Comparison of ENCODE assay signal across 20 cellular contexts in the genomic region with DNA sequence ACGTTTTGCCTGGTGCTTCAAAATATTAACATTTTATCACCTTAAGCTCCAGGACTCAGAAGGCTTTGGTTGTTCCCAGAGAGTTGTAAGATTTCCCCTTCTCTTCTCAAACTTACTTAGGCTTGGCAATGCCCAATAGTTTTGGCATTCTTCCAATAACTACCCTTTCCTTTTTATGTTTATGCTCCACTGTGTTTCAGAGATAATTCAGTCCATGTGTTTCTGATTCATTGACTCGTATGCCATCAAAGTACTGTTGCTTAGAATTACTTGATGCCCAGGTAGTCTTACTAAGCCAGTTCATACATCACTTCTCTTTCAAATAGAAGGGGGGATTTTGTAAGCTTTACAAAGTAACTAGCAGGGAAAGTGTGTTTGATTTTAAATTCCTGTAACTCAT.
A peak's percentile ranks its signal among the peaks of the same experiment; 100 is the strongest.
DNase-seq lines count a peak whose midpoint lies in the region; ATAC-seq, FAIRE-seq and TF ChIP-seq lines count a peak whose summit lies in the region.
"Had no signal": no experiment of that assay in that cellular context is flagged by ENCODE, and none has a peak within 500 bp of the region (broad histone marks: within the 10 kb centered on the region; RNA-seq: fewer than 3 reads in every experiment).

No MANE protein-coding gene starts in this region.

- DNase-seq in D721Med (ENCODE audit: insufficient read length, low spot score) = no peak
- DNase-seq in NCI-H446 treated with DMSO at 0.1 percent for 48 hours (lab: John Stamatoyannopoulos, UW) = peak; percentile 33
- peak; percentile 45 for DNase-seq in fibroblast of gingiva (ENCODE audit: low read depth)
- no peak for DNase-seq in effector memory CD8-positive, alpha-beta T cell
- DNase-seq in activated T-cell treated with anti-CD3 and anti-CD28 coated beads for 4 hours = no peak
- no peak for DNase-seq in MM.1S
- DNase-seq in neural progenitor cell (ENCODE audit: low spot score) = no peak
- DNase-seq: BE2C; CD8-positive, alpha-beta T cell; DMS153; GM23248; NCI-H2029; NCI-H526 treated with DMSO at 0.1 percent for 48 hours had no signal

- H3K27ac ChIP-seq in MM.1S (ENCODE audit: low read length) (no peak overlapping the region), neural progenitor cell (no peak overlapping the region)
- H3K27ac ChIP-seq: GM23248, SK-N-MC had no signal

- H3K4me1 ChIP-seq in MM.1S (ENCODE audit: low read length) (no peaks in the 10 kb centered on the region), neural progenitor cell (peaks cover 5% of the 10 kb centered on the region)
- H3K4me1 ChIP-seq: BE2C had no signal

- no peaks in the 10 kb centered on the region for H3F3A ChIP-seq in MM.1S (ENCODE audit: insufficient read depth, low read length)
- no peaks in the 10 kb centered on the region for H3F3A ChIP-seq in neural progenitor cell (ENCODE audit: low read depth)

- H3K27ac Mint-ChIP-seq in effector memory CD8-positive, alpha-beta T cell = no peak overlapping the region
- H3K27ac Mint-ChIP-seq in neural progenitor cell = no peak overlapping the region
- H3K27ac Mint-ChIP-seq: CD8-positive, alpha-beta T cell; IgD-negative memory B cell; T-helper 1 cell treated with Interleukin-12 subunit alpha and Interleukin-12 subunit beta and Interleukin-4 antibody, amounts not matched to agents 30 μg/mL and 1 μg/mL, for 36 hours had no signal

- FAIRE-seq in A204.1 (lab: Jason Lieb, UNC) (peak; percentile 94), D721Med (lab: Jason Lieb, UNC) (peak; percentile 35)
- FAIRE-seq: GM18507 had no signal

- H3K9me2 ChIP-seq in MM.1S (replicated peaks; ENCODE audit: insufficient read depth, low read length) = no peaks in the 10 kb centered on the region

- H3K4me3 ChIP-seq in MM.1S (ENCODE audit: low read length) (no peak overlapping the region), neural progenitor cell (no peak overlapping the region)
- H3K4me3 ChIP-seq: GM23248, SK-N-MC had no signal

- H3K4me2 ChIP-seq in MM.1S (ENCODE audit: low read depth, low read length) (no peak overlapping the region), neural progenitor cell (no peak overlapping the region)

- H3K9me3 ChIP-seq in MM.1S (replicated peaks; ENCODE audit: insufficient read depth, low read length) (no peaks in the 10 kb centered on the region), neural progenitor cell (ENCODE audit: low read depth) (no peaks in the 10 kb centered on the region)
- H3K9me3 ChIP-seq: BE2C had no signal

- H3K27me3 ChIP-seq in MM.1S (replicated peaks; ENCODE audit: insufficient read depth, low read length) = no peaks in the 10 kb centered on the region
- no peaks in the 10 kb centered on the region for H3K27me3 ChIP-seq in neural progenitor cell
- H3K27me3 ChIP-seq: BE2C had no signal

- TF ChIP-seq CTCF in D721Med (IDR thresholded peaks at IDR 0.05; ENCODE audit: insufficient read depth, missing control alignments) = no peak
- TF ChIP-seq CTCF in MM.1S (IDR thresholded peaks at IDR 0.05; ENCODE audit: low read length) = no peak
- TF ChIP-seq CTCF in neural progenitor cell (IDR thresholded peaks at IDR 0.05) = no peak

- H3K9ac ChIP-seq in MM.1S (ENCODE audit: low read length) = no peak overlapping the region
- H3K9ac ChIP-seq in neural progenitor cell = no peak overlapping the region
- H3K9ac ChIP-seq: GM23248 had no signal

- H3K36me3 ChIP-seq in MM.1S (replicated peaks; ENCODE audit: insufficient read depth, low read length) (no peaks in the 10 kb centered on the region), neural progenitor cell (no peaks in the 10 kb centered on the region)
- H3K36me3 ChIP-seq: BE2C had no signal

- no peak for ATAC-seq in effector memory CD8-positive, alpha-beta T cell (replicated peaks)
- ATAC-seq: CD8-positive, alpha-beta T cell; Panc1; Right ventricle myocardium inferior had no signal

- H4K20me1 ChIP-seq in MM.1S (ENCODE audit: insufficient read depth, low read length) (no peaks in the 10 kb centered on the region), neural progenitor cell (ENCODE audit: low read depth) (no peaks in the 10 kb centered on the region)

- no peak overlapping the region for H2AFZ ChIP-seq in MM.1S (ENCODE audit: low read length)
- H2AFZ ChIP-seq in neural progenitor cell (replicated peaks) = no peak overlapping the region
- H2AFZ ChIP-seq: GM23248 had no signal

- H3K79me2 ChIP-seq in MM.1S (ENCODE audit: low read length) = no peaks in the 10 kb centered on the region
- H3K79me2 ChIP-seq in neural progenitor cell (ENCODE audit: low read depth) = no peaks in the 10 kb centered on the region

- H3K9me3 Mint-ChIP-seq in effector memory CD8-positive, alpha-beta T cell = peaks cover 3 to 7% of the 10 kb centered on the region in 2 donors
- no peaks in the 10 kb centered on the region for H3K9me3 Mint-ChIP-seq in neural progenitor cell

- peaks cover 2% of the 10 kb centered on the region for H3K36me3 Mint-ChIP-seq in effector memory CD8-positive, alpha-beta T cell (ENCODE audit: insufficient read depth)
- H3K36me3 Mint-ChIP-seq in neural progenitor cell = no peaks in the 10 kb centered on the region
- H3K36me3 Mint-ChIP-seq: CD8-positive, alpha-beta T cell; IgD-negative memory B cell had no signal

- no peaks in the 10 kb centered on the region for H3K27me3 Mint-ChIP-seq in effector memory CD8-positive, alpha-beta T cell
- no peaks in the 10 kb centered on the region for H3K27me3 Mint-ChIP-seq in neural progenitor cell (ENCODE audit: insufficient read depth, low read depth)
- H3K27me3 Mint-ChIP-seq: IgD-negative memory B cell had no signal

- no peak overlapping the region for H3K4me3 Mint-ChIP-seq in effector memory CD8-positive, alpha-beta T cell
- no peak overlapping the region for H3K4me3 Mint-ChIP-seq in neural progenitor cell
- H3K4me3 Mint-ChIP-seq: CD8-positive, alpha-beta T cell; IgD-negative memory B cell; T-helper 1 cell treated with Interleukin-12 subunit alpha and Interleukin-12 subunit beta and Interleukin-4 antibody, amounts not matched to agents 30 μg/mL and 1 μg/mL, for 36 hours had no signal

- no peaks in the 10 kb centered on the region for H3K4me1 Mint-ChIP-seq in effector memory CD8-positive, alpha-beta T cell (ENCODE audit: low read depth in 2 of 2)
- H3K4me1 Mint-ChIP-seq in neural progenitor cell = no peaks in the 10 kb centered on the region
- H3K4me1 Mint-ChIP-seq: IgD-negative memory B cell had no signal

Comparison
In these comparisons a context has a peak if more than half of its experiments do, and no peak if none do; other contexts are left out.
1. DNase-seq: peak in NCI-H446 treated with DMSO at 0.1 percent for 48 hours (single experiment) and fibroblast of gingiva (single experiment); none in D721Med (single experiment), effector memory CD8-positive, alpha-beta T cell (0 of 3), activated T-cell treated with anti-CD3 and anti-CD28 coated beads for 4 hours (single experiment), MM.1S (single experiment) and neural progenitor cell (single experiment).